In genomic region chr16:8489580-8489979, GRCh38 we compare ENCODE assay signal across 31 cellular contexts.
"Had no signal": no experiment of that assay in that cellular context is flagged by ENCODE, and none has a peak within 500 bp of the region (broad histone marks: within the 10 kb centered on the region; RNA-seq: fewer than 3 reads in every experiment).

No MANE protein-coding gene starts in this region.

- H3K4me3 ChIP-seq: coronary artery, dorsolateral prefrontal cortex had no signal

- FAIRE-seq: astrocyte, bronchial epithelial cell, frontal cortex had no signal

- H3K9me3 Mint-ChIP-seq: activated CD4-positive, alpha-beta memory T cell treated with anti-CD3 and anti-CD28 coated beads for 36 hours; activated CD4-positive, alpha-beta T cell treated with anti-CD3 and anti-CD28 coated beads, Interleukin-2, amount 10 ng/mL, durations not matched to agents 24 days and 14 days; activated T-cell treated with anti-CD3 and anti-CD28 coated beads, Interleukin-2, amount 50 U/mL, for 24 hours; activated T-helper 17 cell treated with anti-CD3 and anti-CD28 coated beads, Interleukin-2, amount 50 U/mL, for 72 hours; dendritic cell treated with granulocyte-macrophage colony-stimulating factor and Interleukin-4, amounts not matched to agents 40 ng/mL and 50 ng/mL, for 4 days; endodermal cell had no signal

- H3K4me1 Mint-ChIP-seq: activated CD4-positive, alpha-beta T cell treated with anti-CD3 and anti-CD28 coated beads for 36 hours; activated CD4-positive, alpha-beta T cell treated with anti-CD3 and anti-CD28 coated beads, Interleukin-2, amount 10 ng/mL, durations not matched to agents 24 days and 14 days; activated CD8-positive, alpha-beta memory T cell treated with anti-CD3 and anti-CD28 coated beads, Interleukin-2, amount 10 ng/mL, durations not matched to agents 7 days and 5 days; activated T-helper 17 cell treated with anti-CD3 and anti-CD28 coated beads, Interleukin-2, amount 50 U/mL, for 72 hours; central memory CD8-positive, alpha-beta T cell had no signal

- H3K27me3 Mint-ChIP-seq: activated CD4-positive, alpha-beta memory T cell treated with anti-CD3 and anti-CD28 coated beads for 36 hours; activated CD4-positive, alpha-beta T cell treated with anti-CD3 and anti-CD28 coated beads for 36 hours; activated CD4-positive, alpha-beta T cell treated with anti-CD3 and anti-CD28 coated beads, Interleukin-2, amount 10 ng/mL, durations not matched to agents 24 days and 14 days; activated CD8-positive, alpha-beta memory T cell treated with anti-CD3 and anti-CD28 coated beads, Interleukin-2, amount 10 ng/mL, durations not matched to agents 7 days and 5 days; activated T-cell treated with anti-CD3 and anti-CD28 coated beads, Interleukin-2, amount 50 U/mL, for 24 hours; dendritic cell treated with granulocyte-macrophage colony-stimulating factor and Interleukin-4, amounts not matched to agents 40 ng/mL and 50 ng/mL, for 4 days had no signal

- H3K36me3 Mint-ChIP-seq: activated CD4-positive, alpha-beta memory T cell treated with anti-CD3 and anti-CD28 coated beads for 36 hours; activated CD8-positive, alpha-beta memory T cell treated with anti-CD3 and anti-CD28 coated beads, Interleukin-2, amount 10 ng/mL, durations not matched to agents 7 days and 5 days; activated naive CD8-positive, alpha-beta T cell had no signal

- ATAC-seq: activated CD4-positive, alpha-beta T cell treated with anti-CD3 and anti-CD28 coated beads for 36 hours; activated CD8-positive, alpha-beta memory T cell treated with anti-CD3 and anti-CD28 coated beads, Interleukin-2, amount 10 ng/mL, durations not matched to agents 7 days and 5 days; activated CD8-positive, alpha-beta T cell treated with anti-CD3 and anti-CD28 coated beads, Interleukin-2, amount 10 ng/mL, durations not matched to agents 7 days and 5 days; activated T-helper 17 cell treated with anti-CD3 and anti-CD28 coated beads, Interleukin-2, amount 50 U/mL, for 72 hours; esophagus mucosa had no signal

- DNase-seq: activated CD4-positive, alpha-beta memory T cell treated with anti-CD3 and anti-CD28 coated beads for 36 hours; activated CD4-positive, alpha-beta T cell treated with anti-CD3 and anti-CD28 coated beads for 36 hours; activated CD4-positive, alpha-beta T cell treated with anti-CD3 and anti-CD28 coated beads, Interleukin-2, amount 10 ng/mL, durations not matched to agents 24 days and 14 days; activated CD4-positive, CD25-positive, alpha-beta regulatory T cell; activated CD4-positive, CD25-positive, alpha-beta regulatory T cell treated with anti-CD3 and anti-CD28 coated beads, Interleukin-2, amount 50 U/mL, for 72 hours; activated CD8-positive, alpha-beta memory T cell treated with anti-CD3 and anti-CD28 coated beads, Interleukin-2, amount 10 ng/mL, durations not matched to agents 7 days and 5 days; activated CD8-positive, alpha-beta memory T cell treated with anti-CD3 and anti-CD28 coated beads, Interleukin-2, amount 50 U/mL, for 4 hours; activated CD8-positive, alpha-beta T cell treated with anti-CD3 and anti-CD28 coated beads, Interleukin-2, amount 10 ng/mL, durations not matched to agents 7 days and 5 days; activated effector memory CD4-positive, alpha-beta T cell treated with Interleukin-2 at 50 U/mL for 16 hours; activated gamma-delta T cell treated with Interleukin-2 at 50 U/mL for 16 hours; activated naive CD4-positive, alpha-beta T cell treated with anti-CD3 and anti-CD28 coated beads, Interleukin-2, amount 50 U/mL, for 16 hours; activated naive CD4-positive, alpha-beta T cell treated with Interleukin-2 at 50 U/mL for 16 hours; activated T-cell treated with anti-CD3 and anti-CD28 coated beads, Interleukin-2, amount 50 U/mL, for 24 hours; amniotic stem cell; anterior cingulate cortex; brain microvascular endothelial cell; dorsolateral prefrontal cortex; effector memory CD4-positive, alpha-beta T cell; endodermal cell; foreskin fibroblast; head of caudate nucleus; T-helper 2 cell had no signal

- H3K27ac Mint-ChIP-seq: activated CD4-positive, alpha-beta memory T cell treated with anti-CD3 and anti-CD28 coated beads for 36 hours; activated CD4-positive, alpha-beta T cell treated with anti-CD3 and anti-CD28 coated beads for 36 hours; activated CD4-positive, alpha-beta T cell treated with anti-CD3 and anti-CD28 coated beads, Interleukin-2, amount 10 ng/mL, durations not matched to agents 24 days and 14 days; activated CD8-positive, alpha-beta memory T cell treated with anti-CD3 and anti-CD28 coated beads, Interleukin-2, amount 10 ng/mL, durations not matched to agents 7 days and 5 days; activated CD8-positive, alpha-beta T cell treated with anti-CD3 and anti-CD28 coated beads, Interleukin-2, amount 10 ng/mL, durations not matched to agents 7 days and 5 days; activated naive CD8-positive, alpha-beta T cell; activated T-cell treated with anti-CD3 and anti-CD28 coated beads, Interleukin-2, amount 50 U/mL, for 24 hours; activated T-helper 17 cell treated with anti-CD3 and anti-CD28 coated beads, Interleukin-2, amount 50 U/mL, for 72 hours; dendritic cell treated with granulocyte-macrophage colony-stimulating factor and Interleukin-4, amounts not matched to agents 40 ng/mL and 50 ng/mL, for 4 days; endodermal cell had no signal

- H3K4me3 Mint-ChIP-seq: activated CD4-positive, alpha-beta memory T cell treated with anti-CD3 and anti-CD28 coated beads for 36 hours; activated CD4-positive, alpha-beta T cell treated with anti-CD3 and anti-CD28 coated beads for 36 hours; activated CD4-positive, alpha-beta T cell treated with anti-CD3 and anti-CD28 coated beads, Interleukin-2, amount 10 ng/mL, durations not matched to agents 24 days and 14 days; activated CD8-positive, alpha-beta memory T cell treated with anti-CD3 and anti-CD28 coated beads, Interleukin-2, amount 10 ng/mL, durations not matched to agents 7 days and 5 days; activated CD8-positive, alpha-beta T cell treated with anti-CD3 and anti-CD28 coated beads, Interleukin-2, amount 10 ng/mL, durations not matched to agents 7 days and 5 days; activated naive CD8-positive, alpha-beta T cell; activated T-cell treated with anti-CD3 and anti-CD28 coated beads, Interleukin-2, amount 50 U/mL, for 24 hours; activated T-helper 17 cell treated with anti-CD3 and anti-CD28 coated beads, Interleukin-2, amount 50 U/mL, for 72 hours; central memory CD8-positive, alpha-beta T cell; dendritic cell treated with granulocyte-macrophage colony-stimulating factor and Interleukin-4, amounts not matched to agents 40 ng/mL and 50 ng/mL, for 4 days; endodermal cell had no signal

- H3K36me3 ChIP-seq: brain microvascular endothelial cell had no signal
